ENCODE assay signal across 23 cellular contexts in the genomic region with DNA sequence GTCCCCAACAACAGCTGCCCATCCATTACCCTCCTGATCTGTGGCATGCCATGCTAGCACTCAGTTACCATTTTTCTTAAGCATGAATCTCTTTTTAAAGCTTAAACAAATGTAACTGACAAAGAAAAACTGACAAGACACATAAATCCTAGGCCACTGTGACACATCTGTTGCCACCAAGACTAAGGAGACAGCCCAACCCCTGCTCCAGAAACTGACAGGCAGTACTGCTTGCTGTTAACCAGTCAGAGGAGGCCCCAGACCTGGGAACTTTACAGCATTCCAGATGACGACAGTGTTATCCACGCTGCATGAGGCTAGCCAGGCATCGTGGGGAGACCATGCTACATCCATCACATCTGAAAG.
"Had no signal": no experiment of that assay in that cellular context is flagged by ENCODE, and none has a peak within 500 bp of the region (broad histone marks: within the 10 kb centered on the region; RNA-seq: fewer than 3 reads in every experiment).

No MANE protein-coding gene starts in this region.

- H3K9me3 ChIP-seq: gastroesophageal sphincter, pancreas, right lobe of liver, spleen, stomach, thoracic aorta, transverse colon had no signal

- H3K27me3 ChIP-seq: gastroesophageal sphincter, pancreas, right lobe of liver, spleen, stomach, transverse colon had no signal

- H3K27ac ChIP-seq: coronary artery, gastroesophageal sphincter, pancreas, right lobe of liver, spleen, stomach, thoracic aorta, transverse colon had no signal

- H3K4me3 Mint-ChIP-seq: naive B cell, nephron had no signal

- DNase-seq: effector CD4-positive, alpha-beta T cell; glutamatergic neuron; left colon; left ventricle myocardium superior; mesenchymal stem cell; naive B cell; occipital lobe; pancreas; spleen; stimulated activated CD4-positive, alpha-beta T cell treated with anti-CD3 and anti-CD28 coated beads, Interleukin-15, amount 100 ng/mL, for 24 hours; stimulated activated CD4-positive, alpha-beta T cell treated with anti-CD3 and anti-CD28 coated beads, Interleukin-1b, Interleukin-23, amount 100 ng/mL, for 48 hours; stimulated activated CD4-positive, alpha-beta T cell treated with anti-CD3 and anti-CD28 coated beads, Interleukin-4, amount 100 ng/mL, for 24 hours; stimulated activated naive CD4-positive, alpha-beta T cell; stomach; substantia nigra; transverse colon had no signal

- H3K27me3 Mint-ChIP-seq: naive B cell, progenitor cell of endocrine pancreas had no signal

- ATAC-seq: esophagus mucosa, gastroesophageal sphincter, pancreas had no signal

- H3K9me3 Mint-ChIP-seq: naive B cell, nephron had no signal

- H3K4me1 ChIP-seq: gastroesophageal sphincter, pancreas, right lobe of liver, spleen, stomach, transverse colon had no signal

- H3K27ac Mint-ChIP-seq: nephron, progenitor cell of endocrine pancreas had no signal

- H3K4me1 Mint-ChIP-seq: nephron had no signal
